ENCODE assay signal across 1 cellular context in genomic region chr5:96150007-96150406, GRCh38.
TF ChIP-seq lines count a peak whose summit lies in the region.

No MANE protein-coding gene starts in this region.

TF ChIP-seq in GM23338, 12 proteins besides CTCF, POLR2A, EP300 and RAD21:
- TF ChIP-seq ZNF462 (CRISPR knock-in tag; IDR thresholded peaks at IDR 0.05) (no peak), JUNB (IDR thresholded peaks at IDR 0.05; ENCODE audit: unreplicated experiment) (no peak), POLR2AphosphoS5 (IDR thresholded peaks at IDR 0.05; ENCODE audit: low read depth) (no peak), REST (IDR thresholded peaks at IDR 0.05; ENCODE audit: unreplicated experiment) (no peak), STAT1 (IDR thresholded peaks at IDR 0.05; ENCODE audit: unreplicated experiment) (no peak), ETS1 (IDR thresholded peaks at IDR 0.05) (no peak), EZH2phosphoT487 (IDR thresholded peaks at IDR 0.05; ENCODE audit: unreplicated experiment) (no peak), CREB1 (CRISPR knock-in tag; IDR thresholded peaks at IDR 0.05; ENCODE audit: low read depth) (no peak), NANOG (IDR thresholded peaks at IDR 0.05; ENCODE audit: borderline replicate concordance) (no peak), ZNF331 (CRISPR knock-in tag; IDR thresholded peaks at IDR 0.05; ENCODE audit: low read depth) (no peak), EZH2 (IDR thresholded peaks at IDR 0.05; ENCODE audit: low read depth, unreplicated experiment) (no peak), ZNF114 (CRISPR knock-in tag; IDR thresholded peaks at IDR 0.05) (no peak)
